8 cellular contexts compared by ENCODE assay signal in genomic region chr2:240385451-240386161, GRCh38. TPM values are rescaled to one million over a fixed set of nuclear protein-coding genes. Genes with fewer than 3 reads are reported as not detected.
DNase-seq lines count a peak whose midpoint lies in the region; ATAC-seq and TF ChIP-seq lines count a peak whose summit lies in the region.
"Not testable (repeated sequence)": the region's sequence is repeated elsewhere in the genome, so short reads cannot be mapped to it uniquely, and the experiment has no call there.

No MANE protein-coding gene starts in this region.

- not testable (repeated sequence) for H3K4ac ChIP-seq in mesendoderm (ENCODE audit: low read depth, low read length)

- not testable (repeated sequence) for H3K9ac ChIP-seq in mesendoderm (ENCODE audit: low read length)

- peak in 1 of 2 experiments; percentile 54 for DNase-seq in PC-9
- not testable (repeated sequence) for DNase-seq in activated T-cell treated with anti-CD3 and anti-CD28 coated beads, Interleukin-2, amount 50 U/mL, for 72 hours
- peak; percentile 36 for DNase-seq in fibroblast of gingiva (ENCODE audit: low read depth)
- peak; percentile 21 for DNase-seq in left cardiac atrium
- DNase-seq in mesendoderm = peak; percentile 32
- DNase-seq in sigmoid colon = peak; percentile 52

- H2BK5ac ChIP-seq in mesendoderm (ENCODE audit: low read length) = not testable (repeated sequence)

- peak overlapping the region; percentile 76; the same call in 1 of the 2 replicates for H3K4me2 ChIP-seq in PC-9
- not testable (repeated sequence) for H3K4me2 ChIP-seq in mesendoderm (ENCODE audit: low read length)

- intact Hi-C loops in PC-9 (cut with micrococcal nuclease; ENCODE audit: unreplicated experiment) (loop anchor here (2.0 kb wide), 1 partner anchor 41 kb away; no protein-coding TSS in a partner anchor), left cardiac atrium (cut with DNase I) (loop anchor here in 1 of 2 donors (10.0 kb wide), 1 partner anchor 49 kb away; the partner anchor contains the start of gene GPC1)
- intact Hi-C loops in sigmoid colon (cut with DNase I) = not testable (repeated sequence)

- not testable (repeated sequence) for H2BK120ac ChIP-seq in mesendoderm (ENCODE audit: low read depth, low read length)

- not testable (repeated sequence) for H3K36me3 ChIP-seq in ACC112 (ENCODE audit: insufficient read depth, low read length); HEK293 (ENCODE audit: control insufficient read depth in 2 of 2, insufficient read depth in 1 of 2, low read length in 2 of 2); PC-9 (ENCODE audit: low read depth); mesendoderm (ENCODE audit: control insufficient read depth, insufficient read depth, low read length); sigmoid colon

- not testable (repeated sequence) for H3K36me3 Mint-ChIP-seq in activated T-cell treated with anti-CD3 and anti-CD28 coated beads, Interleukin-2, amount 50 U/mL, for 72 hours (ENCODE audit: insufficient read depth in 2 of 2)

- peaks cover 30% of the 10 kb centered on the region; the same call in 1 of the 2 replicates for H3F3A ChIP-seq in PC-9 (ENCODE audit: insufficient read depth, low read depth)

- not testable (repeated sequence) for TF ChIP-seq POLR2A in sigmoid colon (IDR thresholded peaks at IDR 0.05)

- WGBS in mesendoderm (ENCODE audit: extremely low coverage, insufficient coverage, low lambda C conversion rate) = no CpG with 5 or more reads among the region's 3 CpGs
- 44 to 88% methylated on average over 3 of the region's 3 CpGs for WGBS in sigmoid colon, 2 donors

- H2AFZ ChIP-seq in ACC112 (ENCODE audit: low read length, unreplicated experiment); PC-9: not testable (repeated sequence)

- H3K79me1 ChIP-seq in mesendoderm (ENCODE audit: low read length) = not testable (repeated sequence)

- not testable (repeated sequence) for H2AK5ac ChIP-seq in mesendoderm (ENCODE audit: low read length)

- H3K79me2 ChIP-seq in ACC112 (ENCODE audit: control insufficient read depth, insufficient read depth, low read length, unreplicated experiment); PC-9 (ENCODE audit: low read depth); mesendoderm (ENCODE audit: control insufficient read depth, insufficient read depth, low read length): not testable (repeated sequence)

- H3K27me3 Mint-ChIP-seq in activated T-cell treated with anti-CD3 and anti-CD28 coated beads, Interleukin-2, amount 50 U/mL, for 72 hours (ENCODE audit: low read depth) = not testable (repeated sequence)

- not testable (repeated sequence) for H3K4me1 Mint-ChIP-seq in activated T-cell treated with anti-CD3 and anti-CD28 coated beads, Interleukin-2, amount 50 U/mL, for 72 hours (ENCODE audit: low read depth)

- H3K27me3 ChIP-seq in ACC112 (ENCODE audit: insufficient read depth, low read length); PC-9 (ENCODE audit: insufficient read depth, low read depth); mesendoderm (ENCODE audit: insufficient read depth, low read length, poor library complexity); sigmoid colon: not testable (repeated sequence)

- not testable (repeated sequence) for H2BK15ac ChIP-seq in mesendoderm (replicated peaks; ENCODE audit: low read depth)

- H3K27ac Mint-ChIP-seq in activated T-cell treated with anti-CD3 and anti-CD28 coated beads, Interleukin-2, amount 50 U/mL, for 72 hours = peak overlapping the region; percentile 8

- CTCF ChIA-PET in HEK293 (lab: Yijun Ruan, JAX) = interaction anchor here (0.7 to 1.0 kb wide), 2 partner anchors 9 to 240 kb away, joined by 3 read pairs; no protein-coding TSS in a partner anchor
- CTCF ChIA-PET in PC-9 (lab: Charles Lee) = interaction anchor here (1.8 kb wide), 1 partner anchor 16 kb away, joined by 8 read pairs; no protein-coding TSS in a partner anchor

- not testable (repeated sequence) for H3K23ac ChIP-seq in mesendoderm (ENCODE audit: low read length)

- H3K9me3 Mint-ChIP-seq in activated T-cell treated with anti-CD3 and anti-CD28 coated beads, Interleukin-2, amount 50 U/mL, for 72 hours = not testable (repeated sequence)

- H3K4me1 ChIP-seq in ACC112 (ENCODE audit: control insufficient read depth, insufficient read depth, low read length, unreplicated experiment) (peaks cover 15% of the 10 kb centered on the region), PC-9 (replicated peaks; ENCODE audit: insufficient read depth) (peaks cover 27% of the 10 kb centered on the region), sigmoid colon (peaks cover 0 to 12% (median 10%) of the 10 kb centered on the region in 4 donors)
- not testable (repeated sequence) for H3K4me1 ChIP-seq in HEK293 (ENCODE audit: control insufficient read depth, insufficient read depth, low read length); mesendoderm (ENCODE audit: control insufficient read depth, low read depth, low read length)

- POLR2A ChIA-PET in HEK293 (lab: Yijun Ruan, JAX) = interaction anchor here (0.6 to 1.7 kb wide), 2 partner anchors 9 to 152 kb away, joined by 3 to 4 read pairs; no protein-coding TSS in a partner anchor
- POLR2A ChIA-PET in PC-9 (lab: Charles Lee; ENCODE audit: unreplicated experiment) = interaction anchor here (0.6 to 1.1 kb wide), 5 partner anchors 12 to 180 kb away, joined by 3 to 17 read pairs (median 5); no protein-coding TSS in a partner anchor

- H3K27ac ChIP-seq in ACC112 (ENCODE audit: low read depth, low read length) (peak overlapping the region; percentile 37; the same call in 1 of the 2 replicates), PC-9 (peak overlapping the region; percentile 32)
- H3K27ac ChIP-seq in HEK293 (ENCODE audit: extremely low read depth, low read depth, low read length); mesendoderm (ENCODE audit: low read depth, low read length); sigmoid colon: not testable (repeated sequence)

- not testable (repeated sequence) for H3K18ac ChIP-seq in mesendoderm (ENCODE audit: low read length)

- H3K9me2 ChIP-seq in PC-9 (ENCODE audit: insufficient read depth) = not testable (repeated sequence)

- BruUV-seq in PC-9 (replicated peaks; lab: Mats Ljungman, UMichigan) = not testable (repeated sequence)

- H4K5ac ChIP-seq in mesendoderm (ENCODE audit: low read length) = not testable (repeated sequence)

- not testable (repeated sequence) for H3K4me3 ChIP-seq in ACC112 (ENCODE audit: low read depth, low read length); HEK293 (ENCODE audit: low read depth, low read length); PC-9; mesendoderm (ENCODE audit: low read length); sigmoid colon

- not testable (repeated sequence) for H4K8ac ChIP-seq in mesendoderm (ENCODE audit: low read depth, low read length)

- not testable (repeated sequence) for H3K56ac ChIP-seq in mesendoderm (ENCODE audit: low read length)

- not testable (repeated sequence) for TF ChIP-seq CTCF in HEK293 (tag by site-specific recombination; IDR thresholded peaks at IDR 0.05); PC-9 (conservative IDR thresholded peaks at IDR 0.05); sigmoid colon (IDR thresholded peaks at IDR 0.05)

- not testable (repeated sequence) for TF ChIP-seq EP300 in sigmoid colon (IDR thresholded peaks at IDR 0.05)

- not testable (repeated sequence) for H3K9me3 ChIP-seq in HEK293 (ENCODE audit: control insufficient read depth, insufficient read depth, low read depth, low read length); PC-9 (ENCODE audit: insufficient read depth, low read depth); sigmoid colon

- not testable (repeated sequence) for ATAC-seq in activated T-cell treated with anti-CD3 and anti-CD28 coated beads, Interleukin-2, amount 50 U/mL, for 72 hours (replicated peaks in 1 of 2); left cardiac atrium

- not testable (repeated sequence) for H4K20me1 ChIP-seq in PC-9 (ENCODE audit: insufficient read depth)

- H3K4me3 Mint-ChIP-seq in activated T-cell treated with anti-CD3 and anti-CD28 coated beads, Interleukin-2, amount 50 U/mL, for 72 hours = not testable (repeated sequence)

TF ChIP-seq in HEK293, 187 proteins besides CTCF, POLR2A, EP300 and RAD21:
- peak; percentile 44; the same call in 1 of the 2 replicates for TF ChIP-seq ZBTB8A (tag by site-specific recombination; IDR thresholded peaks at IDR 0.05)
- peak; percentile 93 for TF ChIP-seq ZNF449 (tag by site-specific recombination; IDR thresholded peaks at IDR 0.05)

RNA-seq across cellular contexts. Expression of gene GPC1, which starts 49.9 kb away (rescaled TPM):
- total RNA-seq in PC-9 (2021) (302 and 319 TPM in 2 replicates), left cardiac atrium (10 to 100 TPM; 74.6 to 78.4 TPM), sigmoid colon (10 to 100 TPM in 3 of 4 donors, 1 to 10 TPM in 1; 7.2 to 30.7 (median 23.7) TPM)
- 1 to 10 TPM; 3.2 to 3.6 TPM for total RNA-seq in activated T-cell treated with anti-CD3 and anti-CD28 coated beads, Interleukin-2, amount 50 U/mL, for 72 hours
- polyA plus RNA-seq in mesendoderm (2013, experiment 1 of 2) = 13.5 TPM
- 14.4 TPM for polyA plus RNA-seq in mesendoderm (2013, experiment 2 of 2)
- 10 to 100 TPM in 1 of 3 donors, 1 to 10 TPM in 2; 3.0 to 15.8 (median 7.2) TPM for polyA plus RNA-seq in sigmoid colon
